1 cellular context compared by ENCODE assay signal in genomic region chr4:164955107-164955805, GRCh38.
TF ChIP-seq lines count a peak whose summit lies in the region.

No MANE protein-coding gene starts in this region.

TF ChIP-seq in GM23338, 12 proteins besides CTCF, POLR2A, EP300 and RAD21:
- TF ChIP-seq ETS1 (IDR thresholded peaks at IDR 0.05) (no peak), CREB1 (CRISPR knock-in tag; IDR thresholded peaks at IDR 0.05; ENCODE audit: low read depth) (no peak), POLR2AphosphoS5 (IDR thresholded peaks at IDR 0.05; ENCODE audit: low read depth) (no peak), ZNF114 (CRISPR knock-in tag; IDR thresholded peaks at IDR 0.05) (no peak), EZH2 (IDR thresholded peaks at IDR 0.05; ENCODE audit: low read depth, unreplicated experiment) (no peak), NANOG (IDR thresholded peaks at IDR 0.05; ENCODE audit: borderline replicate concordance) (no peak), JUNB (IDR thresholded peaks at IDR 0.05; ENCODE audit: unreplicated experiment) (no peak), STAT1 (IDR thresholded peaks at IDR 0.05; ENCODE audit: unreplicated experiment) (no peak), REST (IDR thresholded peaks at IDR 0.05; ENCODE audit: unreplicated experiment) (no peak), EZH2phosphoT487 (IDR thresholded peaks at IDR 0.05; ENCODE audit: unreplicated experiment) (no peak), ZNF331 (CRISPR knock-in tag; IDR thresholded peaks at IDR 0.05; ENCODE audit: low read depth) (no peak)
- TF ChIP-seq, protein P1, sequence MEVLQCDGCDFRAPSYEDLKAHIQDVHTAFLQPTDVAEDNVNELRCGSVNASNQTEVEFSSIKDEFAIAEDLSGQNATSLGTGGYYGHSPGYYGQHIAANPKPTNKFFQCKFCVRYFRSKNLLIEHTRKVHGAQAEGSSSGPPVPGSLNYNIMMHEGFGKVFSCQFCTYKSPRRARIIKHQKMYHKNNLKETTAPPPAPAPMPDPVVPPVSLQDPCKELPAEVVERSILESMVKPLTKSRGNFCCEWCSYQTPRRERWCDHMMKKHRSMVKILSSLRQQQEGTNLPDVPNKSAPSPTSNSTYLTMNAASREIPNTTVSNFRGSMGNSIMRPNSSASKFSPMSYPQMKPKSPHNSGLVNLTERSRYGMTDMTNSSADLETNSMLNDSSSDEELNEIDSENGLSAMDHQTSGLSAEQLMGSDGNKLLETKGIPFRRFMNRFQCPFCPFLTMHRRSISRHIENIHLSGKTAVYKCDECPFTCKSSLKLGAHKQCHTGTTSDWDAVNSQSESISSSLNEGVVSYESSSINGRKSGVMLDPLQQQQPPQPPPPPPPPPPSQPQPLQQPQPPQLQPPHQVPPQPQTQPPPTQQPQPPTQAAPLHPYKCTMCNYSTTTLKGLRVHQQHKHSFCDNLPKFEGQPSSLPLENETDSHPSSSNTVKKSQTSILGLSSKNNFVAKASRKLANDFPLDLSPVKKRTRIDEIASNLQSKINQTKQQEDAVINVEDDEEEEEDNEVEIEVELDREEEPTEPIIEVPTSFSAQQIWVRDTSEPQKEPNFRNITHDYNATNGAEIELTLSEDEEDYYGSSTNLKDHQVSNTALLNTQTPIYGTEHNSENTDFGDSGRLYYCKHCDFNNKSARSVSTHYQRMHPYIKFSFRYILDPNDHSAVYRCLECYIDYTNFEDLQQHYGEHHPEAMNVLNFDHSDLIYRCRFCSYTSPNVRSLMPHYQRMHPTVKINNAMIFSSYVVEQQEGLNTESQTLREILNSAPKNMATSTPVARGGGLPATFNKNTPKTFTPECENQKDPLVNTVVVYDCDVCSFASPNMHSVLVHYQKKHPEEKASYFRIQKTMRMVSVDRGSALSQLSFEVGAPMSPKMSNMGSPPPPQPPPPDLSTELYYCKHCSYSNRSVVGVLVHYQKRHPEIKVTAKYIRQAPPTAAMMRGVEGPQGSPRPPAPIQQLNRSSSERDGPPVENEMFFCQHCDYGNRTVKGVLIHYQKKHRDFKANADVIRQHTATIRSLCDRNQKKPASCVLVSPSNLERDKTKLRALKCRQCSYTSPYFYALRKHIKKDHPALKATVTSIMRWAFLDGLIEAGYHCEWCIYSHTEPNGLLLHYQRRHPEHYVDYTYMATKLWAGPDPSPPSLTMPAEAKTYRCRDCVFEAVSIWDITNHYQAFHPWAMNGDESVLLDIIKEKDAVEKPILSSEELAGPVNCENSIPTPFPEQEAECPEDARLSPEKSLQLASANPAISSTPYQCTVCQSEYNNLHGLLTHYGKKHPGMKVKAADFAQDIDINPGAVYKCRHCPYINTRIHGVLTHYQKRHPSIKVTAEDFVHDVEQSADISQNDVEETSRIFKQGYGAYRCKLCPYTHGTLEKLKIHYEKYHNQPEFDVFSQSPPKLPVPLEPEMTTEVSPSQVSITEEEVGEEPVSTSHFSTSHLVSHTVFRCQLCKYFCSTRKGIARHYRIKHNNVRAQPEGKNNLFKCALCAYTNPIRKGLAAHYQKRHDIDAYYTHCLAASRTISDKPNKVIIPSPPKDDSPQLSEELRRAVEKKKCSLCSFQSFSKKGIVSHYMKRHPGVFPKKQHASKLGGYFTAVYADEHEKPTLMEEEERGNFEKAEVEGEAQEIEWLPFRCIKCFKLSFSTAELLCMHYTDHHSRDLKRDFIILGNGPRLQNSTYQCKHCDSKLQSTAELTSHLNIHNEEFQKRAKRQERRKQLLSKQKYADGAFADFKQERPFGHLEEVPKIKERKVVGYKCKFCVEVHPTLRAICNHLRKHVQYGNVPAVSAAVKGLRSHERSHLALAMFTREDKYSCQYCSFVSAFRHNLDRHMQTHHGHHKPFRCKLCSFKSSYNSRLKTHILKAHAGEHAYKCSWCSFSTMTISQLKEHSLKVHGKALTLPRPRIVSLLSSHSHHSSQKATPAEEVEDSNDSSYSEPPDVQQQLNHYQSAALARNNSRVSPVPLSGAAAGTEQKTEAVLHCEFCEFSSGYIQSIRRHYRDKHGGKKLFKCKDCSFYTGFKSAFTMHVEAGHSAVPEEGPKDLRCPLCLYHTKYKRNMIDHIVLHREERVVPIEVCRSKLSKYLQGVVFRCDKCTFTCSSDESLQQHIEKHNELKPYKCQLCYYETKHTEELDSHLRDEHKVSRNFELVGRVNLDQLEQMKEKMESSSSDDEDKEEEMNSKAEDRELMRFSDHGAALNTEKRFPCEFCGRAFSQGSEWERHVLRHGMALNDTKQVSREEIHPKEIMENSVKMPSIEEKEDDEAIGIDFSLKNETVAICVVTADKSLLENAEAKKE (CRISPR knock-in tag; IDR thresholded peaks at IDR 0.05), result no peak
TF ChIP-seq in GM23338: peak in this region for 0.
